In genomic region chr16:84955427-84955826, GRCh38 we compare ENCODE assay signal across 18 cellular contexts. TPM values are rescaled to one million over a fixed set of nuclear protein-coding genes. Genes with fewer than 3 reads are reported as not detected.
DNase-seq lines count a peak whose midpoint lies in the region; ATAC-seq and TF ChIP-seq lines count a peak whose summit lies in the region.
"Had no signal": no experiment of that assay in that cellular context is flagged by ENCODE, and none has a peak within 500 bp of the region (broad histone marks: within the 10 kb centered on the region; RNA-seq: fewer than 3 reads in every experiment).

No MANE protein-coding gene starts in this region.

- H3K4me1 ChIP-seq in right cardiac atrium (ENCODE audit: control insufficient read depth, insufficient read depth, low read length), result peaks cover 4% of the 10 kb centered on the region
- peaks cover 35% of the 10 kb centered on the region for H3K4me1 ChIP-seq in body of pancreas
- H3K4me1 ChIP-seq in osteoblast (ENCODE audit: insufficient read depth, low read length), result no peaks in the 10 kb centered on the region

- WGBS in right cardiac atrium, result 86% methylated on average over 6 of the region's 6 CpGs
- WGBS in body of pancreas, 2 donors, result 39 to 40% methylated on average over 1 to 4 of the region's 6 CpGs

- peaks cover 2% of the 10 kb centered on the region for H3K4me1 Mint-ChIP-seq in activated CD4-positive, alpha-beta memory T cell treated with anti-CD3 and anti-CD28 coated beads, Interleukin-2, amount 10 ng/mL, durations not matched to agents 7 days and 5 days

- H3K4me2 ChIP-seq in osteoblast (ENCODE audit: insufficient read depth, low read length), result no peak overlapping the region
- H3K4me2 ChIP-seq: BLaER1 treated with 17β-estradiol and CSF1 and Interleukin-3, amounts not matched to agents 10 nM and 100 nM; PC-9; SK-N-SH had no signal

- H2AFZ ChIP-seq in osteoblast (ENCODE audit: low read length), result no peak overlapping the region
- H2AFZ ChIP-seq: PC-9 had no signal

- DNase-seq in right cardiac atrium (peak in 2 of 3 donors; percentile 37 to 39), Right ventricle myocardium superior (no peak), body of pancreas (peak; percentile 89 to 94 (median 94)), osteoblast (ENCODE audit: insufficient read length, low spot score, missing footprints) (peak; percentile 45), RWPE1 (ENCODE audit: low spot score) (no peak)
- no peak for DNase-seq in activated CD4-positive, alpha-beta memory T cell treated with anti-CD3 and anti-CD28 coated beads, Interleukin-2, amount 10 ng/mL, durations not matched to agents 7 days and 5 days
- DNase-seq: CD8-positive, alpha-beta memory T cell; DND-41; H9; NCI-H1105 treated with DMSO at 0.1 percent for 48 hours; NCI-H1694 treated with DMSO at 0.1 percent for 48 hours; NCI-H510A; NCI-H774; SK-N-SH had no signal

- intact Hi-C loops in right cardiac atrium (cut with DNase I), result no loop called here
- intact Hi-C loops in Right ventricle myocardium superior (cut with DNase I), result no loop called here
- intact Hi-C loops in body of pancreas (cut with DNase I), result no loop called here

- no peak overlapping the region for H3K27ac Mint-ChIP-seq in activated CD4-positive, alpha-beta memory T cell treated with anti-CD3 and anti-CD28 coated beads, Interleukin-2, amount 10 ng/mL, durations not matched to agents 7 days and 5 days
- H3K27ac Mint-ChIP-seq: H9, IgD-negative memory B cell had no signal

- no peaks in the 10 kb centered on the region for H3K9me3 Mint-ChIP-seq in activated CD4-positive, alpha-beta memory T cell treated with anti-CD3 and anti-CD28 coated beads, Interleukin-2, amount 10 ng/mL, durations not matched to agents 7 days and 5 days
- H3K9me3 Mint-ChIP-seq: CD8-positive, alpha-beta memory T cell; H9 had no signal

- CTCF ChIA-PET in activated CD4-positive, alpha-beta memory T cell treated with anti-CD3 and anti-CD28 coated beads, Interleukin-2, amount 10 ng/mL, durations not matched to agents 7 days and 5 days (lab: Charles Lee), result interaction anchor here (1.4 to 7.1 kb wide), 3 partner anchors 15 to 201 kb away, joined by 3 to 121 read pairs (median 60); no protein-coding TSS in a partner anchor
- CTCF ChIA-PET in RWPE1 (lab: Yijun Ruan, JAX), result no interaction called here

- no peaks in the 10 kb centered on the region for H3K36me3 Mint-ChIP-seq in activated CD4-positive, alpha-beta memory T cell treated with anti-CD3 and anti-CD28 coated beads, Interleukin-2, amount 10 ng/mL, durations not matched to agents 7 days and 5 days (ENCODE audit: low read depth)
- H3K36me3 Mint-ChIP-seq: CD8-positive, alpha-beta memory T cell; IgD-negative memory B cell had no signal

- POLR2A ChIA-PET in activated CD4-positive, alpha-beta memory T cell treated with anti-CD3 and anti-CD28 coated beads, Interleukin-2, amount 10 ng/mL, durations not matched to agents 7 days and 5 days (lab: Charles Lee), result no interaction called here
- POLR2A ChIA-PET in RWPE1 (lab: Yijun Ruan, JAX; ENCODE audit: low non-redundant PET), result no interaction called here

- ATAC-seq in right cardiac atrium, result no peak
- ATAC-seq in Right ventricle myocardium superior (ENCODE audit: poor library complexity), result no peak
- ATAC-seq in body of pancreas, result peak; percentile 85
- no peak for ATAC-seq in GM21723 (IDR thresholded peaks at IDR 0.05; ENCODE audit: unreplicated experiment)

- no peak overlapping the region for H3K27ac ChIP-seq in right cardiac atrium (ENCODE audit: low read length)
- peak overlapping the region; percentile 15 to 59 (median 41) for H3K27ac ChIP-seq in body of pancreas
- no peak overlapping the region for H3K27ac ChIP-seq in osteoblast (ENCODE audit: low read depth, low read length)
- no peak overlapping the region for H3K27ac ChIP-seq in RWPE1
- H3K27ac ChIP-seq: BLaER1 treated with 17β-estradiol and CSF1 and Interleukin-3, amounts not matched to agents 10 nM and 100 nM; PC-9 had no signal

- H3K79me2 ChIP-seq in osteoblast (ENCODE audit: insufficient read depth, low read length), result no peaks in the 10 kb centered on the region

- no peak overlapping the region for H3K4me3 Mint-ChIP-seq in activated CD4-positive, alpha-beta memory T cell treated with anti-CD3 and anti-CD28 coated beads, Interleukin-2, amount 10 ng/mL, durations not matched to agents 7 days and 5 days
- H3K4me3 Mint-ChIP-seq: CD8-positive, alpha-beta memory T cell; H9; IgD-negative memory B cell had no signal

- no peaks in the 10 kb centered on the region for H3K9me3 ChIP-seq in right cardiac atrium (ENCODE audit: control insufficient read depth, low read length)
- H3K9me3 ChIP-seq in body of pancreas, result no peaks in the 10 kb centered on the region
- no peaks in the 10 kb centered on the region for H3K9me3 ChIP-seq in osteoblast (ENCODE audit: low read depth, low read length)
- H3K9me3 ChIP-seq: BLaER1 treated with 17β-estradiol and CSF1 and Interleukin-3, amounts not matched to agents 10 nM and 100 nM; SK-N-SH had no signal

- H3K4me3 ChIP-seq in right cardiac atrium (ENCODE audit: low read length), result no peak overlapping the region
- no peak overlapping the region for H3K4me3 ChIP-seq in body of pancreas
- H3K4me3 ChIP-seq in osteoblast (ENCODE audit: insufficient read depth, low read length), result no peak overlapping the region
- H3K4me3 ChIP-seq: BLaER1 treated with 17β-estradiol and CSF1 and Interleukin-3, amounts not matched to agents 10 nM and 100 nM; PC-9 had no signal

- no peaks in the 10 kb centered on the region for H4K20me1 ChIP-seq in osteoblast (ENCODE audit: insufficient read depth, low read length)

- TF ChIP-seq CTCF in body of pancreas (IDR thresholded peaks at IDR 0.05) (no peak), osteoblast (IDR thresholded peaks at IDR 0.05; ENCODE audit: extremely low read depth, low read depth, low read length) (no peak), RWPE1 (conservative IDR thresholded peaks at IDR 0.05; ENCODE audit: low read depth) (no peak)

- H3K36me3 ChIP-seq in body of pancreas (replicated peaks in 1 of 2; ENCODE audit: insufficient read depth in 1 of 2, low read depth in 2 of 2), result no peaks in the 10 kb centered on the region
- H3K36me3 ChIP-seq in osteoblast (ENCODE audit: insufficient read depth, low read length), result no peaks in the 10 kb centered on the region
- H3K36me3 ChIP-seq: BLaER1 treated with 17β-estradiol and CSF1 and Interleukin-3, amounts not matched to agents 10 nM and 100 nM had no signal

- peaks cover 7% of the 10 kb centered on the region for H3K27me3 Mint-ChIP-seq in activated CD4-positive, alpha-beta memory T cell treated with anti-CD3 and anti-CD28 coated beads, Interleukin-2, amount 10 ng/mL, durations not matched to agents 7 days and 5 days

- H3K27me3 ChIP-seq in right cardiac atrium (ENCODE audit: control insufficient read depth, insufficient read depth), result no peaks in the 10 kb centered on the region
- no peaks in the 10 kb centered on the region for H3K27me3 ChIP-seq in body of pancreas
- H3K27me3 ChIP-seq in osteoblast (ENCODE audit: insufficient read depth, low read length), result no peaks in the 10 kb centered on the region

- no peak for TF ChIP-seq POLR2A in body of pancreas (IDR thresholded peaks at IDR 0.05)

RNA-seq across cellular contexts. Expression of gene ZDHHC7, which starts 55.9 kb away (rescaled TPM):
- total RNA-seq in right cardiac atrium, result 10 to 100 TPM; 33.1 to 39.2 (median 36.8) TPM
- 19.4 TPM for polyA plus RNA-seq in right cardiac atrium
- total RNA-seq in Right ventricle myocardium superior, result 35.1 TPM
- 10 to 100 TPM; 17.5 to 39.2 TPM for total RNA-seq in body of pancreas
- total RNA-seq in osteoblast, result 134 and 139 TPM in 2 replicates
- total RNA-seq in activated CD4-positive, alpha-beta memory T cell treated with anti-CD3 and anti-CD28 coated beads, Interleukin-2, amount 10 ng/mL, durations not matched to agents 7 days and 5 days, result 10 to 100 TPM; 24.6 to 25.1 TPM

Comparison
In these comparisons a context has a peak if more than half of its experiments do, and no peak if none do; other contexts are left out.
1. DNase-seq: peak in right cardiac atrium (2 of 3), body of pancreas (4 of 4) and osteoblast (single experiment); none in Right ventricle myocardium superior (single experiment), activated CD4-positive, alpha-beta memory T cell treated with anti-CD3 and anti-CD28 coated beads, Interleukin-2, amount 10 ng/mL, durations not matched to agents 7 days and 5 days (single experiment) and RWPE1 (single experiment).
2. H3K27ac ChIP-seq: peak in body of pancreas (4 of 4); none in right cardiac atrium (single experiment), osteoblast (single experiment) and RWPE1 (single experiment).